Comparison of ENCODE assay signal across 11 cellular contexts in the genomic region with DNA sequence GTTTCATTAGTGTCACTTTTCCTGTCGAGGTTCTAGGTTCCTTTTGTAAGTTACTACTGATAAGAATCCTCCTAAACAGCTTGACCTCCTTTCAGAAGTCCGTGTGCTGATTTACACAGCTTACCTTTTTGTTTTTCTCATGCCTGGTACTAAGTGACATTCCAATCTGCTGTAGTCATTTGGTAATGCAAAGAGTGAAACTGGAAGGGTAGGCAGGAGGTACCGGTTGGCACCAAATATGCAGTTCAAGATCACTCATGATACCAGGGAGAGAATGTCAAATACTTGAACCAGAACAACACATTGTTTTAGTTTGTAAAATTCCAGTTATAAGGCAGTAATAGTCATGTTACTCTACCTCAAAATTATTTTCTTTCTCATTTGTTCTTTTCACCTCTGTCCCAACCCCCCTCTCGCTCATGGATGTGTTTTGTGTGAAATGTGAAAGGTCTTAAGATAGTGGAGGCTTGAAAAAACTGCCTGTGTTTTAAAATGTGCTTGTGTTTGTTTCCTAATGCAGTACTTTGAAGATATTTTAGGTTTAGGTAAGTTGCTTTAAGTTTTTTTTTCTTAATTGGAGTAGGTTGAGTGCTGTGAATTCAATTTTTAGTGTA. TPM values are rescaled to one million over a fixed set of nuclear protein-coding genes. Genes with fewer than 3 reads are reported as not detected.
DNase-seq lines count a peak whose midpoint lies in the region; ATAC-seq and TF ChIP-seq lines count a peak whose summit lies in the region.
"Had no signal": no experiment of that assay in that cellular context is flagged by ENCODE, and none has a peak within 500 bp of the region (broad histone marks: within the 10 kb centered on the region; RNA-seq: fewer than 3 reads in every experiment).

No MANE protein-coding gene starts in this region.

- H3K9ac ChIP-seq in PC-3 (ENCODE audit: low read length) = peak overlapping the region; percentile 29

- H3K36me3 ChIP-seq in PC-3 (ENCODE audit: low read depth, low read length) = peaks cover 6% of the 10 kb centered on the region; the same call in 1 of the 2 replicates
- H3K36me3 ChIP-seq in osteoblast (ENCODE audit: insufficient read depth, low read length) = no peaks in the 10 kb centered on the region

- no peaks in the 10 kb centered on the region for H3K9me3 ChIP-seq in PC-3 (ENCODE audit: low read length)
- no peaks in the 10 kb centered on the region for H3K9me3 ChIP-seq in osteoblast (ENCODE audit: low read depth, low read length)

- ATAC-seq in PC-3 = peak; percentile 98
- no peak for ATAC-seq in HG03457 (IDR thresholded peaks at IDR 0.05; ENCODE audit: unreplicated experiment)
- ATAC-seq: natural killer cell treated with Interleukin-12 subunit alpha and Interleukin-12 subunit beta and Interleukin-15 and Interleukin-18, amount 100 ng/mL, for 72 hours had no signal

- H3K27ac ChIP-seq in PC-3 (ENCODE audit: low read length) (peak overlapping the region; percentile 78), osteoblast (ENCODE audit: low read depth, low read length) (no peak overlapping the region)

- no peak overlapping the region for H2AFZ ChIP-seq in PC-3 (ENCODE audit: low read length)
- H2AFZ ChIP-seq in osteoblast (ENCODE audit: low read length) = no peak overlapping the region

- intact Hi-C loops in PC-3 (cut with micrococcal nuclease) = no loop called here

- DNase-seq in GM12865 (ENCODE audit: low read depth) (peak; percentile 12), PC-3 (peak; percentile 88), epithelial cell of esophagus (ENCODE audit: low read depth) (peak; percentile 95), osteoblast (ENCODE audit: insufficient read length, low spot score, missing footprints) (no peak), occipital lobe (lab: John Stamatoyannopoulos, UW) (no peak), superior temporal gyrus (ENCODE audit: extremely low spot score) (no peak)
- DNase-seq in activated CD4-positive, alpha-beta T cell treated with anti-CD3 and anti-CD28 coated beads, Interleukin-2, amount 50 U/mL, for 48 hours = no peak
- DNase-seq: activated T-cell treated with anti-CD3 and anti-CD28 coated beads for 4 hours, erythroblast had no signal

- POLR2A ChIA-PET in PC-3 (lab: Charles Lee; ENCODE audit: unreplicated experiment) = no interaction called here

- CTCF ChIA-PET in PC-3 (lab: Charles Lee) = no interaction called here

- no TSS peak for BruUV-seq in PC-3 (replicated peaks; lab: Mats Ljungman, UMichigan)

- H3K4me3 ChIP-seq in GM12865 (ENCODE audit: low read depth, low read length) (no peak overlapping the region), PC-3 (ENCODE audit: low read length) (peak overlapping the region; percentile 42; the same call in 1 of the 2 replicates), epithelial cell of esophagus (ENCODE audit: low read length) (no peak overlapping the region), osteoblast (ENCODE audit: insufficient read depth, low read length) (no peak overlapping the region)

- no peaks in the 10 kb centered on the region for H4K20me1 ChIP-seq in PC-3 (ENCODE audit: low read length)
- peaks cover 8% of the 10 kb centered on the region for H4K20me1 ChIP-seq in osteoblast (ENCODE audit: insufficient read depth, low read length)

- H3K27me3 ChIP-seq in PC-3 (ENCODE audit: low read length) (no peaks in the 10 kb centered on the region), osteoblast (ENCODE audit: insufficient read depth, low read length) (no peaks in the 10 kb centered on the region)

- H3K79me2 ChIP-seq in PC-3 (ENCODE audit: low read length) (peaks cover 96% of the 10 kb centered on the region), osteoblast (ENCODE audit: insufficient read depth, low read length) (peaks cover 62% of the 10 kb centered on the region)

- peaks cover 41% of the 10 kb centered on the region for H3K4me1 ChIP-seq in PC-3 (ENCODE audit: insufficient read depth, low read length)
- peaks cover 11% of the 10 kb centered on the region for H3K4me1 ChIP-seq in osteoblast (ENCODE audit: insufficient read depth, low read length)

- peaks cover 5% of the 10 kb centered on the region for H3F3A ChIP-seq in PC-3 (ENCODE audit: low read length, unreplicated experiment)

- TF ChIP-seq CTCF in GM12865 (IDR thresholded peaks at IDR 0.05; ENCODE audit: insufficient read depth, low read depth, low read length, missing control alignments) = no peak
- no peak for TF ChIP-seq CTCF in PC-3 (conservative IDR thresholded peaks at IDR 0.05; ENCODE audit: low read depth, low read length)
- TF ChIP-seq CTCF in epithelial cell of esophagus (IDR thresholded peaks at IDR 0.05; ENCODE audit: insufficient read depth, low read depth, low read length, missing control alignments) = no peak
- TF ChIP-seq CTCF in osteoblast (IDR thresholded peaks at IDR 0.05; ENCODE audit: extremely low read depth, low read depth, low read length) = no peak

- H3K4me2 ChIP-seq in PC-3 (ENCODE audit: low read length) (peak overlapping the region; percentile 80), osteoblast (ENCODE audit: insufficient read depth, low read length) (peak overlapping the region; percentile 45)

- no peaks in the 10 kb centered on the region for H3K9me2 ChIP-seq in PC-3 (replicated peaks; ENCODE audit: low read length)

RNA-seq across cellular contexts. Expression of a gene that starts 23.2 kb away (rescaled TPM):
- total RNA-seq in PC-3 (2014; rRNA removed) = 37.1 and 71.8 TPM in 2 replicates
- 31.2 and 52.5 TPM in 2 replicates for total RNA-seq in osteoblast
- 237 TPM for total RNA-seq in occipital lobe

Comparison
In these comparisons a context has a peak if more than half of its experiments do, and no peak if none do; other contexts are left out.
1. DNase-seq: peak in GM12865 (single experiment), PC-3 (single experiment) and epithelial cell of esophagus (single experiment); none in osteoblast (single experiment), activated CD4-positive, alpha-beta T cell treated with anti-CD3 and anti-CD28 coated beads, Interleukin-2, amount 50 U/mL, for 48 hours (0 of 2), occipital lobe (single experiment) and superior temporal gyrus (single experiment).